Comparison of ENCODE assay signal across 21 cellular contexts in the genomic region with DNA sequence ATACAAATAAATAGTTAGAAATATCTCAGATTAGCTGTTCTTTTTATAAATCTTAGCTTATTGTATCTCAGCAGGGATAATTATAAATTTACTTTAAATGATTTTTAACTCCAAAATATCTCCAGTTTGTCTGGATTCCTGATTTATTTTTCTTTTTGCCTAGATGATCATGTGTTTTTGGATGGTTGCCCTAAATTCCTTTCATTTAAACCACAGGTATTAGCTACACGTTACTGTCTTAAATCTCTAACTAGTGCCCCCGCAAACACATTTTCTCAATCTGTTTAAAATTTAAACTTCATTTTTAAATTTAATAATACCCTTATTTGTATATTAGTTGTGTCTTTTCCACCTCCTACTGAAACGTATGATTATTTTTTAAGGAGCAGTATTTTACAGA. TPM values are rescaled to one million over a fixed set of nuclear protein-coding genes. Genes with fewer than 3 reads are reported as not detected.
DNase-seq lines count a peak whose midpoint lies in the region; ATAC-seq and TF ChIP-seq lines count a peak whose summit lies in the region.
"Had no signal": no experiment of that assay in that cellular context is flagged by ENCODE, and none has a peak within 500 bp of the region (broad histone marks: within the 10 kb centered on the region; RNA-seq: fewer than 3 reads in every experiment).

No MANE protein-coding gene starts in this region.

- no TSS peak for BruUV-seq in PC-3 (replicated peaks; lab: Mats Ljungman, UMichigan)

- no peaks in the 10 kb centered on the region for H3K9me2 ChIP-seq in PC-3 (replicated peaks; ENCODE audit: low read length)

- DNase-seq in AG10803 (ENCODE audit: low read depth), result peak; percentile 50
- DNase-seq in PC-3, result peak; percentile 44
- no peak for DNase-seq in chondrocyte (ENCODE audit: low spot score)
- peak; percentile 57 for DNase-seq in kidney glomerular epithelial cell (lab: John Stamatoyannopoulos, UW)
- no peak for DNase-seq in HK-2 (ENCODE audit: unreplicated experiment)
- no peak for DNase-seq in thyroid gland
- DNase-seq in stimulated activated CD8-positive, alpha-beta memory T cell treated with anti-CD3 and anti-CD28 coated beads, Interleukin-4, amount 100 ng/mL, for 48 hours, result no peak
- DNase-seq in NCI-H345 (lab: John Stamatoyannopoulos, UW), result no peak
- DNase-seq: activated CD4-positive, alpha-beta T cell treated with anti-CD3 and anti-CD28 coated beads, Interleukin-2, amount 50 U/mL, for 1 hour; amygdala; CD4-positive, alpha-beta memory T cell; KG1; left colon; NCI-H1092; NCI-H2029 treated with DMSO at 0.1 percent for 48 hours; NCI-H446 treated with DMSO at 0.1 percent for 48 hours; retina; stimulated activated CD4-positive, alpha-beta T cell treated with anti-CD3 and anti-CD28 coated beads, Interleukin-15, amount 100 ng/mL, for 24 hours; T-helper 1 cell had no signal

- no peaks in the 10 kb centered on the region for H3K9me3 ChIP-seq in PC-3 (ENCODE audit: low read length)
- no peaks in the 10 kb centered on the region for H3K9me3 ChIP-seq in thyroid gland
- H3K9me3 ChIP-seq: thoracic aorta had no signal

- no peaks in the 10 kb centered on the region for H3K9me3 Mint-ChIP-seq in chondrocyte (ENCODE audit: low read depth)
- H3K9me3 Mint-ChIP-seq: CD4-positive, alpha-beta memory T cell; stimulated activated memory B cell treated with anti-CD40 and anti-IgM and Interleukin-4, amounts not matched to agents 10 μg/mL and 1 μg/mL and 100 μg/mL, for 72 hours had no signal

- WGBS in thyroid gland, 2 donors, result 79 to 88% methylated on average over 3 of the region's 3 CpGs

- peak overlapping the region; percentile 13; the same call in 1 of the 2 replicates for H3K9ac ChIP-seq in PC-3 (ENCODE audit: low read length)

- peaks cover 38% of the 10 kb centered on the region for H3K4me1 Mint-ChIP-seq in chondrocyte (ENCODE audit: low read depth)

- peak overlapping the region; percentile 74 for H3K4me2 ChIP-seq in PC-3 (ENCODE audit: low read length)

- peaks cover 74% of the 10 kb centered on the region for H3K79me2 ChIP-seq in PC-3 (ENCODE audit: low read length)

- peaks cover 37% of the 10 kb centered on the region for H3K4me1 ChIP-seq in PC-3 (ENCODE audit: insufficient read depth, low read length)
- peaks cover 5 to 10% of the 10 kb centered on the region in 2 donors for H3K4me1 ChIP-seq in thyroid gland

- intact Hi-C loops in PC-3 (cut with micrococcal nuclease), result loop anchor here (5.0 kb wide), 2 partner anchors 39 to 111 kb away; no protein-coding TSS in a partner anchor
- intact Hi-C loops in thyroid gland (cut with DNase I), result no loop called here

- no peaks in the 10 kb centered on the region for H4K20me1 ChIP-seq in PC-3 (ENCODE audit: low read length)

- H3K4me3 ChIP-seq in AG10803 (ENCODE audit: low read length) (no peak overlapping the region), PC-3 (ENCODE audit: low read length) (peak overlapping the region; percentile 48), thyroid gland (replicated peaks in 1 of 3) (no peak overlapping the region)
- H3K4me3 ChIP-seq: thoracic aorta had no signal

- H3K27me3 Mint-ChIP-seq in chondrocyte (ENCODE audit: low read depth), result no peaks in the 10 kb centered on the region
- H3K27me3 Mint-ChIP-seq: CD4-positive, alpha-beta memory T cell; stimulated activated memory B cell treated with anti-CD40 and anti-IgM and Interleukin-4, amounts not matched to agents 10 μg/mL and 1 μg/mL and 100 μg/mL, for 72 hours had no signal

- POLR2A ChIA-PET in PC-3 (lab: Charles Lee; ENCODE audit: unreplicated experiment), result interaction anchor here (0.6 to 0.7 kb wide), 2 partner anchors 12 to 338 kb away, joined by 3 to 4 read pairs; no protein-coding TSS in a partner anchor

- TF ChIP-seq POLR2A in thyroid gland (IDR thresholded peaks at IDR 0.05), result no peak

- H3K27ac Mint-ChIP-seq in chondrocyte (ENCODE audit: unreplicated experiment), result peak overlapping the region; percentile 76
- H3K27ac Mint-ChIP-seq: stimulated activated memory B cell treated with anti-CD40 and anti-IgM and Interleukin-4, amounts not matched to agents 10 μg/mL and 1 μg/mL and 100 μg/mL, for 72 hours had no signal

- no peak overlapping the region for H3K4me3 Mint-ChIP-seq in chondrocyte (ENCODE audit: unreplicated experiment)
- H3K4me3 Mint-ChIP-seq: CD4-positive, alpha-beta memory T cell; stimulated activated memory B cell treated with anti-CD40 and anti-IgM and Interleukin-4, amounts not matched to agents 10 μg/mL and 1 μg/mL and 100 μg/mL, for 72 hours had no signal

- TF ChIP-seq CTCF in AG10803 (conservative IDR thresholded peaks at IDR 0.05; ENCODE audit: low read length) (no peak), PC-3 (conservative IDR thresholded peaks at IDR 0.05; ENCODE audit: low read depth, low read length) (no peak), chondrocyte (IDR thresholded peaks at IDR 0.05) (no peak), thyroid gland (IDR thresholded peaks at IDR 0.05) (no peak)

- H3K36me3 ChIP-seq in PC-3 (ENCODE audit: low read depth, low read length) (no peaks in the 10 kb centered on the region), thyroid gland (no peaks in the 10 kb centered on the region)
- H3K36me3 ChIP-seq: thoracic aorta had no signal

- no peaks in the 10 kb centered on the region for H3K36me3 Mint-ChIP-seq in chondrocyte (ENCODE audit: low read depth)
- H3K36me3 Mint-ChIP-seq: stimulated activated memory B cell treated with anti-CD40 and anti-IgM and Interleukin-4, amounts not matched to agents 10 μg/mL and 1 μg/mL and 100 μg/mL, for 72 hours had no signal

- H3K27me3 ChIP-seq in PC-3 (ENCODE audit: low read length) (no peaks in the 10 kb centered on the region), thyroid gland (no peaks in the 10 kb centered on the region)

- no peaks in the 10 kb centered on the region for H3F3A ChIP-seq in PC-3 (ENCODE audit: low read length, unreplicated experiment)

- no peak for ATAC-seq in PC-3
- ATAC-seq: left colon; stimulated activated memory B cell treated with anti-CD40 and anti-IgM and Interleukin-4, amounts not matched to agents 10 μg/mL and 1 μg/mL and 100 μg/mL, for 72 hours had no signal

- CTCF ChIA-PET in PC-3 (lab: Charles Lee), result no interaction called here

- H3K27ac ChIP-seq in PC-3 (ENCODE audit: low read length) (peak overlapping the region; percentile 44), thyroid gland (no peak overlapping the region)
- H3K27ac ChIP-seq: thoracic aorta had no signal

- H2AFZ ChIP-seq in PC-3 (ENCODE audit: low read length), result no peak overlapping the region; the same call in 1 of the 2 replicates

RNA-seq across cellular contexts. Expression of gene FER, which starts 5.6 kb away (rescaled TPM):
- total RNA-seq in PC-3 (2014; rRNA removed), result 19.4 and 20.2 TPM in 2 replicates
- 23.5 to 37.0 TPM (median 25.9 TPM) in 3 replicates for total RNA-seq in chondrocyte
- total RNA-seq in thyroid gland, result 10 to 100 TPM; 38.8 to 79.1 (median 45.2) TPM

Comparison
In these comparisons a context has a peak if more than half of its experiments do, and no peak if none do; other contexts are left out.
1. DNase-seq: peak in AG10803 (single experiment), PC-3 (single experiment) and kidney glomerular epithelial cell (single experiment); none in chondrocyte (single experiment), HK-2 (single experiment), thyroid gland (0 of 2), stimulated activated CD8-positive, alpha-beta memory T cell treated with anti-CD3 and anti-CD28 coated beads, Interleukin-4, amount 100 ng/mL, for 48 hours (single experiment) and NCI-H345 (single experiment).